ENCODE assay signal across 1 cellular context in the genomic region with DNA sequence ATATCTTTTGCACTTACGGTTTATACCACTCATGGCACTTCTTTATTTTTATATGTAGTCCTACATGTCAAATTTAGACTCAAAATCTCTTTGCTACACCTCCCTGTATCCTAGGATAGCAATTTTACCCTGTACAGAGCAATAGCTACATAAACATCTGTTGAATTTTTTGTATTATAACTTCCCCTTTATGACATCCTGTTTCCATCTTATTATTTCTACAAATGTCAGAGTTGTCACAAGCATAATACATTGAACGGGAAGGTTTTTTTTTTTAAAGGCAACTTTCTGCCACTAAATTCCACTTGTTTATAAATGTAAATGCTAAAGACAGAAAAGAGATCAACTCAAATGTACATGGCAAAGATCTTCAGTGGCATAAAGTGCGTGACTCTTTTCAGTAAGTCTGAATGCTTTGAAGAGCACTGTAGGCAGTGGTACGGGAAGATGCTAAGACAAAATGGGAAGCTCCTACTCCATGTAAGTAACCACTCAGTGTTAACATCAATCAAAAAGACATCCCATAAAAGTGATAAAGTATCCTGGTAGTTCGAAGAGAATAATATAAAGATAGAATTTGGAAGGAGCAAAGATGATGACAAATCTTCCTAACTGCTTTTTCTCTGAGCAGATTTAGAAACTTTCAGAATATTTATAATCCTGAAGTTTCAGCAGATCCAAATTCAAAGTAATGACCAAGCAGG.
TF ChIP-seq lines count a peak whose summit lies in the region.

No MANE protein-coding gene starts in this region.

TF ChIP-seq in WTC11, 78 proteins besides CTCF, POLR2A, EP300 and RAD21 (continued from another document):
- TF ChIP-seq, protein P1, sequence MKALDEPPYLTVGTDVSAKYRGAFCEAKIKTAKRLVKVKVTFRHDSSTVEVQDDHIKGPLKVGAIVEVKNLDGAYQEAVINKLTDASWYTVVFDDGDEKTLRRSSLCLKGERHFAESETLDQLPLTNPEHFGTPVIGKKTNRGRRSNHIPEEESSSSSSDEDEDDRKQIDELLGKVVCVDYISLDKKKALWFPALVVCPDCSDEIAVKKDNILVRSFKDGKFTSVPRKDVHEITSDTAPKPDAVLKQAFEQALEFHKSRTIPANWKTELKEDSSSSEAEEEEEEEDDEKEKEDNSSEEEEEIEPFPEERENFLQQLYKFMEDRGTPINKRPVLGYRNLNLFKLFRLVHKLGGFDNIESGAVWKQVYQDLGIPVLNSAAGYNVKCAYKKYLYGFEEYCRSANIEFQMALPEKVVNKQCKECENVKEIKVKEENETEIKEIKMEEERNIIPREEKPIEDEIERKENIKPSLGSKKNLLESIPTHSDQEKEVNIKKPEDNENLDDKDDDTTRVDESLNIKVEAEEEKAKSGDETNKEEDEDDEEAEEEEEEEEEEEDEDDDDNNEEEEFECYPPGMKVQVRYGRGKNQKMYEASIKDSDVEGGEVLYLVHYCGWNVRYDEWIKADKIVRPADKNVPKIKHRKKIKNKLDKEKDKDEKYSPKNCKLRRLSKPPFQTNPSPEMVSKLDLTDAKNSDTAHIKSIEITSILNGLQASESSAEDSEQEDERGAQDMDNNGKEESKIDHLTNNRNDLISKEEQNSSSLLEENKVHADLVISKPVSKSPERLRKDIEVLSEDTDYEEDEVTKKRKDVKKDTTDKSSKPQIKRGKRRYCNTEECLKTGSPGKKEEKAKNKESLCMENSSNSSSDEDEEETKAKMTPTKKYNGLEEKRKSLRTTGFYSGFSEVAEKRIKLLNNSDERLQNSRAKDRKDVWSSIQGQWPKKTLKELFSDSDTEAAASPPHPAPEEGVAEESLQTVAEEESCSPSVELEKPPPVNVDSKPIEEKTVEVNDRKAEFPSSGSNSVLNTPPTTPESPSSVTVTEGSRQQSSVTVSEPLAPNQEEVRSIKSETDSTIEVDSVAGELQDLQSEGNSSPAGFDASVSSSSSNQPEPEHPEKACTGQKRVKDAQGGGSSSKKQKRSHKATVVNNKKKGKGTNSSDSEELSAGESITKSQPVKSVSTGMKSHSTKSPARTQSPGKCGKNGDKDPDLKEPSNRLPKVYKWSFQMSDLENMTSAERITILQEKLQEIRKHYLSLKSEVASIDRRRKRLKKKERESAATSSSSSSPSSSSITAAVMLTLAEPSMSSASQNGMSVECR (CRISPR knock-in tag; IDR thresholded peaks at IDR 0.05; ENCODE audit: borderline replicate concordance), result no peak
- no peak for TF ChIP-seq SMAD4 (CRISPR knock-in tag; IDR thresholded peaks at IDR 0.05)
- TF ChIP-seq, protein P2, sequence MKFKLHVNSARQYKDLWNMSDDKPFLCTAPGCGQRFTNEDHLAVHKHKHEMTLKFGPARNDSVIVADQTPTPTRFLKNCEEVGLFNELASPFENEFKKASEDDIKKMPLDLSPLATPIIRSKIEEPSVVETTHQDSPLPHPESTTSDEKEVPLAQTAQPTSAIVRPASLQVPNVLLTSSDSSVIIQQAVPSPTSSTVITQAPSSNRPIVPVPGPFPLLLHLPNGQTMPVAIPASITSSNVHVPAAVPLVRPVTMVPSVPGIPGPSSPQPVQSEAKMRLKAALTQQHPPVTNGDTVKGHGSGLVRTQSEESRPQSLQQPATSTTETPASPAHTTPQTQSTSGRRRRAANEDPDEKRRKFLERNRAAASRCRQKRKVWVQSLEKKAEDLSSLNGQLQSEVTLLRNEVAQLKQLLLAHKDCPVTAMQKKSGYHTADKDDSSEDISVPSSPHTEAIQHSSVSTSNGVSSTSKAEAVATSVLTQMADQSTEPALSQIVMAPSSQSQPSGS (CRISPR knock-in tag; IDR thresholded peaks at IDR 0.05; ENCODE audit: borderline replicate concordance, low read depth), result no peak
- no peak for TF ChIP-seq CREM (CRISPR knock-in tag; IDR thresholded peaks at IDR 0.05)
- TF ChIP-seq CBFB (CRISPR knock-in tag; IDR thresholded peaks at IDR 0.05; ENCODE audit: low read depth), result no peak
- no peak for TF ChIP-seq SP1 (CRISPR knock-in tag; conservative IDR thresholded peaks at IDR 0.05)
- no peak for TF ChIP-seq NR2C2 (CRISPR knock-in tag; IDR thresholded peaks at IDR 0.05)
- TF ChIP-seq, protein P3, sequence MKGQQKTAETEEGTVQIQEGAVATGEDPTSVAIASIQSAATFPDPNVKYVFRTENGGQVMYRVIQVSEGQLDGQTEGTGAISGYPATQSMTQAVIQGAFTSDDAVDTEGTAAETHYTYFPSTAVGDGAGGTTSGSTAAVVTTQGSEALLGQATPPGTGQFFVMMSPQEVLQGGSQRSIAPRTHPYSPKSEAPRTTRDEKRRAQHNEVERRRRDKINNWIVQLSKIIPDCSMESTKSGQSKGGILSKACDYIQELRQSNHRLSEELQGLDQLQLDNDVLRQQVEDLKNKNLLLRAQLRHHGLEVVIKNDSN (CRISPR knock-in tag; IDR thresholded peaks at IDR 0.05), result no peak
- TF ChIP-seq, protein P4, sequence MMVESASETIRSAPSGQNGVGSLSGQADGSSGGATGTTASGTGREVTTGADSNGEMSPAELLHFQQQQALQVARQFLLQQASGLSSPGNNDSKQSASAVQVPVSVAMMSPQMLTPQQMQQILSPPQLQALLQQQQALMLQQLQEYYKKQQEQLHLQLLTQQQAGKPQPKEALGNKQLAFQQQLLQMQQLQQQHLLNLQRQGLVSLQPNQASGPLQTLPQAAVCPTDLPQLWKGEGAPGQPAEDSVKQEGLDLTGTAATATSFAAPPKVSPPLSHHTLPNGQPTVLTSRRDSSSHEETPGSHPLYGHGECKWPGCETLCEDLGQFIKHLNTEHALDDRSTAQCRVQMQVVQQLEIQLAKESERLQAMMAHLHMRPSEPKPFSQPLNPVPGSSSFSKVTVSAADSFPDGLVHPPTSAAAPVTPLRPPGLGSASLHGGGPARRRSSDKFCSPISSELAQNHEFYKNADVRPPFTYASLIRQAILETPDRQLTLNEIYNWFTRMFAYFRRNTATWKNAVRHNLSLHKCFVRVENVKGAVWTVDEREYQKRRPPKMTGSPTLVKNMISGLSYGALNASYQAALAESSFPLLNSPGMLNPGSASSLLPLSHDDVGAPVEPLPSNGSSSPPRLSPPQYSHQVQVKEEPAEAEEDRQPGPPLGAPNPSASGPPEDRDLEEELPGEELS (CRISPR knock-in tag; IDR thresholded peaks at IDR 0.05), result no peak
- no peak for TF ChIP-seq TEAD1 (CRISPR knock-in tag; IDR thresholded peaks at IDR 0.05)
